7 cellular contexts compared by ENCODE assay signal in genomic region chr18:63161032-63161727, GRCh38.
DNase-seq lines count a peak whose midpoint lies in the region; ATAC-seq and TF ChIP-seq lines count a peak whose summit lies in the region.

No MANE protein-coding gene starts in this region.

- peak overlapping the region; percentile 82 for H3K4me3 Mint-ChIP-seq in activated T-cell treated with anti-CD3 and anti-CD28 coated beads, Interleukin-2, amount 50 U/mL, for 4 hours
- H3K4me3 Mint-ChIP-seq in naive thymus-derived CD4-positive, alpha-beta T cell, result peak overlapping the region; percentile 74 to 99 (median 86)
- H3K4me3 Mint-ChIP-seq in H9, result no peak overlapping the region

- H3K23ac ChIP-seq in H9 (ENCODE audit: insufficient read length, low read depth, low read length), result no peak overlapping the region

- H4K20me1 ChIP-seq in H9 (ENCODE audit: control insufficient read depth, insufficient read depth, insufficient read length), result no peaks in the 10 kb centered on the region

- DNase-seq in activated T-cell treated with anti-CD3 and anti-CD28 coated beads, Interleukin-2, amount 50 U/mL, for 4 hours, result peak; percentile 42
- DNase-seq in naive thymus-derived CD4-positive, alpha-beta T cell, result peak in 8 of 9 donors; percentile 31 to 78 (median 41)
- DNase-seq in H9 (no peak), LoVo (ENCODE audit: low spot score) (no peak), islet precursor cell (no peak)

- WGBS in H9 (ENCODE audit: extremely low coverage, insufficient read length, low lambda C conversion rate), result no CpG with 5 or more reads among the region's 6 CpGs

- no peaks in the 10 kb centered on the region for H3K79me2 ChIP-seq in H9 (ENCODE audit: insufficient read depth, low read length)

- H3K27ac Mint-ChIP-seq in naive thymus-derived CD4-positive, alpha-beta T cell, result peak overlapping the region; percentile 93 to 99 (median 95)
- H3K27ac Mint-ChIP-seq in H9, result no peak overlapping the region

- no peak for TF ChIP-seq CTCF in H9 (conservative IDR thresholded peaks at IDR 0.05)

- no peaks in the 10 kb centered on the region for H3K36me3 ChIP-seq in naive thymus-derived CD4-positive, alpha-beta T cell (ENCODE audit: control insufficient read depth in 2 of 3, insufficient read depth in 3 of 3, low read length in 3 of 3)

- H2AK5ac ChIP-seq in H9 (ENCODE audit: insufficient read length, low read length), result no peak overlapping the region

- H3K56ac ChIP-seq in H9 (ENCODE audit: insufficient read length, low read depth, low read length), result no peak overlapping the region

- H3K4me1 Mint-ChIP-seq in activated T-cell treated with anti-CD3 and anti-CD28 coated beads, Interleukin-2, amount 50 U/mL, for 4 hours (ENCODE audit: low read depth), result peaks cover 95% of the 10 kb centered on the region
- H3K4me1 Mint-ChIP-seq in naive thymus-derived CD4-positive, alpha-beta T cell, result peaks cover 75 to 98% (median 96%) of the 10 kb centered on the region in 7 donors
- peaks cover 7 to 17% of the 10 kb centered on the region in 2 experiments for H3K4me1 Mint-ChIP-seq in H9

- H3T11ph ChIP-seq in H9 (ENCODE audit: low read length), result no peak overlapping the region

- H3K4me2 ChIP-seq in H9 (ENCODE audit: insufficient read depth, insufficient read length, low read length), result no peak overlapping the region

- no peak overlapping the region for H3K18ac ChIP-seq in H9 (ENCODE audit: insufficient read length, low read depth, low read length)

- no peak overlapping the region for H2BK120ac ChIP-seq in H9 (ENCODE audit: low read depth, low read length, poor library complexity, severe bottlenecking)

- H4K91ac ChIP-seq in H9 (ENCODE audit: insufficient read length, low read depth, low read length), result no peak overlapping the region

- H3K79me1 ChIP-seq in H9 (ENCODE audit: insufficient read depth, low read depth, low read length, poor library complexity, severe bottlenecking), result no peaks in the 10 kb centered on the region

- intact Hi-C loops in naive thymus-derived CD4-positive, alpha-beta T cell (cut with micrococcal nuclease), result loop anchor here (1.0 to 10.0 kb wide), 11 partner anchors 36 to 636 kb away; partner anchors contain the start of genes VPS4B (in 2 of the 2), BCL2 (in 1 of the 2), KDSR (in 1 of the 2) and ZCCHC2 (in 1 of the 2)

- no peak overlapping the region for H2BK12ac ChIP-seq in H9 (ENCODE audit: insufficient read length, low read depth, low read length)

- no peaks in the 10 kb centered on the region for H3K23me2 ChIP-seq in H9 (ENCODE audit: insufficient read length, low read depth, low read length, poor library complexity, severe bottlenecking)

- no peaks in the 10 kb centered on the region for H3K9me3 ChIP-seq in naive thymus-derived CD4-positive, alpha-beta T cell (ENCODE audit: control insufficient read depth in 2 of 3, low read length in 3 of 3)
- no peaks in the 10 kb centered on the region for H3K9me3 ChIP-seq in H9 (ENCODE audit: control insufficient read depth, low read depth, low read length)

- H3K36me3 Mint-ChIP-seq in activated T-cell treated with anti-CD3 and anti-CD28 coated beads, Interleukin-2, amount 50 U/mL, for 4 hours (ENCODE audit: insufficient read depth), result peaks cover 17% of the 10 kb centered on the region
- peaks cover 3 to 46% (median 5%) of the 10 kb centered on the region in 5 donors for H3K36me3 Mint-ChIP-seq in naive thymus-derived CD4-positive, alpha-beta T cell
- H3K36me3 Mint-ChIP-seq in H9 (ENCODE audit: insufficient read depth in 1 of 3, low read depth in 3 of 3), result no peaks in the 10 kb centered on the region; a peak in 1 of 7 replicates

- H3K4me1 ChIP-seq in naive thymus-derived CD4-positive, alpha-beta T cell (ENCODE audit: control insufficient read depth in 2 of 2, insufficient read depth in 2 of 2, low read length in 2 of 2), result peaks cover 69 to 72% of the 10 kb centered on the region in 2 donors
- no peaks in the 10 kb centered on the region for H3K4me1 ChIP-seq in H9 (ENCODE audit: insufficient read depth, low read length)

- H4K8ac ChIP-seq in H9 (replicated peaks; ENCODE audit: insufficient read length, low read depth, low read length), result no peak overlapping the region

- H4K5ac ChIP-seq in H9 (ENCODE audit: insufficient read length, low read depth, low read length), result no peak overlapping the region

- H3K27me3 ChIP-seq in naive thymus-derived CD4-positive, alpha-beta T cell (ENCODE audit: control insufficient read depth in 2 of 2, insufficient read depth in 2 of 2, low read length in 2 of 2), result no peaks in the 10 kb centered on the region
- H3K27me3 ChIP-seq in H9 (ENCODE audit: insufficient read depth, low read length), result no peaks in the 10 kb centered on the region

- POLR2A ChIA-PET in naive thymus-derived CD4-positive, alpha-beta T cell (lab: Charles Lee), result interaction anchor here (0.6 to 5.2 kb wide), 27 partner anchors 11 to 261 kb away, joined by 3 to 39 read pairs (median 5); partner anchors contain the start of genes BCL2 and VPS4B

- no peak overlapping the region for H2BK15ac ChIP-seq in H9 (ENCODE audit: low read depth, low read length)

- H3K9me3 Mint-ChIP-seq in activated T-cell treated with anti-CD3 and anti-CD28 coated beads, Interleukin-2, amount 50 U/mL, for 4 hours, result no peaks in the 10 kb centered on the region
- H3K9me3 Mint-ChIP-seq in naive thymus-derived CD4-positive, alpha-beta T cell, result peaks cover 0 to 8% (median 0%) of the 10 kb centered on the region in 11 donors
- no peaks in the 10 kb centered on the region for H3K9me3 Mint-ChIP-seq in H9

- ATAC-seq in GM19025 (IDR thresholded peaks at IDR 0.05; ENCODE audit: low read depth, unreplicated experiment) (peak; percentile 9), HG02885 (IDR thresholded peaks at IDR 0.05; ENCODE audit: poor library complexity, unreplicated experiment) (peak; percentile 28)
- ATAC-seq in activated T-cell treated with anti-CD3 and anti-CD28 coated beads, Interleukin-2, amount 50 U/mL, for 4 hours, result peak; percentile 41 to 44
- peak; percentile 56 for ATAC-seq in naive thymus-derived CD4-positive, alpha-beta T cell

- peak overlapping the region; percentile 90 for H3K27ac ChIP-seq in naive thymus-derived CD4-positive, alpha-beta T cell (ENCODE audit: low read depth, low read length)
- H3K27ac ChIP-seq in H9 (ENCODE audit: insufficient read length, low read depth, low read length), result no peak overlapping the region

- H3K9ac ChIP-seq in H9 (ENCODE audit: extremely low read depth, insufficient read length, low read length), result no peak overlapping the region

- H3K27me3 Mint-ChIP-seq in activated T-cell treated with anti-CD3 and anti-CD28 coated beads, Interleukin-2, amount 50 U/mL, for 4 hours (ENCODE audit: low read depth), result no peaks in the 10 kb centered on the region
- no peaks in the 10 kb centered on the region for H3K27me3 Mint-ChIP-seq in naive thymus-derived CD4-positive, alpha-beta T cell
- H3K27me3 Mint-ChIP-seq in H9 (ENCODE audit: low read depth), result peaks cover 2% of the 10 kb centered on the region; the same call in 1 of the 2 replicates

- no peak overlapping the region for H2BK5ac ChIP-seq in H9 (ENCODE audit: insufficient read length, low read length)

- no peak overlapping the region for H2AFZ ChIP-seq in H9 (ENCODE audit: low read length)

- peak overlapping the region; percentile 40 for H3K4me3 ChIP-seq in naive thymus-derived CD4-positive, alpha-beta T cell (ENCODE audit: low read length)

- H3K14ac ChIP-seq in H9 (ENCODE audit: insufficient read depth, low read length), result no peak overlapping the region

- no peak overlapping the region for H2BK20ac ChIP-seq in H9 (ENCODE audit: low read depth, low read length, poor library complexity, severe bottlenecking)

- H3K4ac ChIP-seq in H9 (ENCODE audit: low read depth, low read length), result no peak overlapping the region

- CTCF ChIA-PET in naive thymus-derived CD4-positive, alpha-beta T cell (lab: Charles Lee), result interaction anchor here (0.6 to 2.7 kb wide), 8 partner anchors 11 to 156 kb away, joined by 3 to 7 read pairs (median 3); no protein-coding TSS in a partner anchor

Comparison
In these comparisons a context has a peak if more than half of its experiments do, and no peak if none do; other contexts are left out.
1. DNase-seq: peak in activated T-cell treated with anti-CD3 and anti-CD28 coated beads, Interleukin-2, amount 50 U/mL, for 4 hours (single experiment) and naive thymus-derived CD4-positive, alpha-beta T cell (8 of 9); none in H9 (single experiment), LoVo (single experiment) and islet precursor cell (single experiment).
2. H3K4me3 Mint-ChIP-seq: peak in activated T-cell treated with anti-CD3 and anti-CD28 coated beads, Interleukin-2, amount 50 U/mL, for 4 hours (single experiment) and naive thymus-derived CD4-positive, alpha-beta T cell (10 of 10); none in H9 (0 of 2).
3. H3K27ac Mint-ChIP-seq: peak in naive thymus-derived CD4-positive, alpha-beta T cell (9 of 9); none in H9 (0 of 3).
4. Peak in every context shown above with its lines, with median percentiles within 50 percentile points of each other: ATAC-seq.